Comparison of ENCODE assay signal across 12 cellular contexts in genomic region chr22:25282671-25283561, GRCh38.
DNase-seq lines count a peak whose midpoint lies in the region; ATAC-seq and TF ChIP-seq lines count a peak whose summit lies in the region.
"Had no signal": no experiment of that assay in that cellular context is flagged by ENCODE, and none has a peak within 500 bp of the region (broad histone marks: within the 10 kb centered on the region; RNA-seq: fewer than 3 reads in every experiment).

No MANE protein-coding gene starts in this region.

- TF ChIP-seq EP300 in SK-N-SH (IDR thresholded peaks at IDR 0.05; ENCODE audit: borderline replicate concordance in 1 of 2, low read depth in 1 of 2, low read length in 1 of 2) (no peak), sigmoid colon (IDR thresholded peaks at IDR 0.05) (no peak)

- H3K27me3 ChIP-seq in SK-N-SH (ENCODE audit: insufficient read depth): no peaks in the 10 kb centered on the region
- peaks cover 35% of the 10 kb centered on the region for H3K27me3 ChIP-seq in iPS-15b (ENCODE audit: control insufficient read depth, insufficient read depth, low read length)
- H3K27me3 ChIP-seq in smooth muscle cell (ENCODE audit: low read depth): peaks cover 74% of the 10 kb centered on the region
- peaks cover 13 to 59% (median 17%) of the 10 kb centered on the region in 3 donors for H3K27me3 ChIP-seq in sigmoid colon

- TF ChIP-seq POLR2A in sigmoid colon (IDR thresholded peaks at IDR 0.05): no peak

- CTCF ChIA-PET in SK-N-SH (lab: Yijun Ruan, JAX): interaction anchor here (0.9 to 1.2 kb wide), 2 partner anchors 59 to 81 kb away, joined by 3 read pairs; no protein-coding TSS in a partner anchor

- H3K79me2 ChIP-seq in SK-N-SH (ENCODE audit: insufficient read depth) (no peaks in the 10 kb centered on the region), smooth muscle cell (ENCODE audit: low read depth) (no peaks in the 10 kb centered on the region)

- H3K4me3 ChIP-seq in SK-N-SH (ENCODE audit: low read depth in 2 of 2, low read length in 1 of 2) (peak overlapping the region in 1 of 2 experiments; percentile 26; a peak in 1 of 4 replicates), iPS-15b (ENCODE audit: low read depth, low read length) (peak overlapping the region; percentile 82), smooth muscle cell (peak overlapping the region; percentile 46), sigmoid colon (no peak overlapping the region)

- no peak for TF ChIP-seq RAD21 in SK-N-SH (IDR thresholded peaks at IDR 0.05; ENCODE audit: low read length)

- H2AFZ ChIP-seq in SK-N-SH (ENCODE audit: low read depth): no peak overlapping the region
- no peak overlapping the region for H2AFZ ChIP-seq in smooth muscle cell (ENCODE audit: low read depth)

- TF ChIP-seq CTCF in SK-N-SH (IDR thresholded peaks at IDR 0.05): no peak
- peak; percentile 56 for TF ChIP-seq CTCF in VCaP (conservative IDR thresholded peaks at IDR 0.05)
- TF ChIP-seq CTCF in smooth muscle cell (IDR thresholded peaks at IDR 0.05; ENCODE audit: borderline replicate concordance, insufficient read depth, poor library complexity, severe bottlenecking): no peak
- no peak for TF ChIP-seq CTCF in sigmoid colon (IDR thresholded peaks at IDR 0.05)

- no peak for ATAC-seq in SK-N-SH treated with all-trans-retinoic acid at 6 μM for 48 hours
- no peak for ATAC-seq in GM21619 (IDR thresholded peaks at IDR 0.05; ENCODE audit: unreplicated experiment)
- ATAC-seq: heart left ventricle had no signal

- H3K9me3 ChIP-seq in SK-N-SH: no peaks in the 10 kb centered on the region
- H3K9me3 ChIP-seq in iPS-15b (ENCODE audit: control insufficient read depth, insufficient read depth, low read length): no peaks in the 10 kb centered on the region
- no peaks in the 10 kb centered on the region for H3K9me3 ChIP-seq in smooth muscle cell (replicated peaks; ENCODE audit: low read depth)
- no peaks in the 10 kb centered on the region for H3K9me3 ChIP-seq in sigmoid colon
- H3K9me3 ChIP-seq: heart left ventricle had no signal

- H3K27ac ChIP-seq in SK-N-SH (ENCODE audit: low read depth in 2 of 2, low read length in 1 of 2): no peak overlapping the region
- peak overlapping the region; percentile 62; the same call in 1 of the 2 replicates for H3K27ac ChIP-seq in VCaP
- H3K27ac ChIP-seq in smooth muscle cell (ENCODE audit: low read depth): no peak overlapping the region
- no peak overlapping the region for H3K27ac ChIP-seq in sigmoid colon
- H3K27ac ChIP-seq: heart left ventricle had no signal

- POLR2A ChIA-PET in SK-N-SH (lab: Yijun Ruan, JAX): no interaction called here

- intact Hi-C loops in sigmoid colon (cut with DNase I) (no loop called here), head of caudate nucleus (cut with DNase I) (no loop called here)

- H3K4me1 ChIP-seq in SK-N-SH (ENCODE audit: control insufficient read depth in 1 of 2, insufficient read depth in 2 of 2, low read depth in 1 of 2, low read length in 1 of 2) (no peaks in the 10 kb centered on the region; a peak in 1 of 4 replicates), iPS-15b (ENCODE audit: control insufficient read depth, insufficient read depth, low read length) (no peaks in the 10 kb centered on the region), smooth muscle cell (ENCODE audit: low read depth) (no peaks in the 10 kb centered on the region), sigmoid colon (peaks cover 0 to 12% (median 5%) of the 10 kb centered on the region in 4 donors)

- WGBS in SK-N-SH (ENCODE audit: low lambda C conversion rate): 11% methylated on average over 7 of the region's 91 CpGs
- 2% methylated on average over 47 of the region's 91 CpGs for WGBS in smooth muscle cell (ENCODE audit: low lambda C conversion rate)
- WGBS in sigmoid colon, 2 donors: 2 to 11% methylated on average over 91 of the region's 91 CpGs

- H3F3A ChIP-seq in SK-N-SH (replicated peaks; ENCODE audit: insufficient read depth) (no peaks in the 10 kb centered on the region), smooth muscle cell (ENCODE audit: low read depth) (no peaks in the 10 kb centered on the region)

- DNase-seq in SK-N-SH (peak; percentile 66), smooth muscle cell (lab: John Stamatoyannopoulos, UW; ENCODE audit: unreplicated experiment) (no peak), sigmoid colon (no peak), head of caudate nucleus (no peak)
- DNase-seq: activated effector memory CD4-positive, alpha-beta T cell treated with Interleukin-2 at 50 U/mL for 16 hours; NCI-H1694 treated with DMSO at 0.1 percent for 48 hours; stimulated activated CD4-positive, alpha-beta T cell treated with anti-CD3 and anti-CD28 coated beads, Interleukin-2, amount 100 ng/mL, for 24 hours had no signal

- H3K9ac ChIP-seq in SK-N-SH: no peak overlapping the region
- H3K9ac ChIP-seq in iPS-15b (ENCODE audit: low read depth, low read length): peak overlapping the region; percentile 24
- H3K9ac ChIP-seq in smooth muscle cell (ENCODE audit: low read depth): no peak overlapping the region

- H3K9me2 ChIP-seq in SK-N-SH: no peaks in the 10 kb centered on the region

- H3K36me3 ChIP-seq in SK-N-SH (replicated peaks in 1 of 2; ENCODE audit: control insufficient read depth in 1 of 2, insufficient read depth in 2 of 2, low read length in 1 of 2): no peaks in the 10 kb centered on the region
- H3K36me3 ChIP-seq in iPS-15b (ENCODE audit: control insufficient read depth, insufficient read depth, low read length): no peaks in the 10 kb centered on the region
- no peaks in the 10 kb centered on the region for H3K36me3 ChIP-seq in smooth muscle cell (ENCODE audit: low read depth)
- no peaks in the 10 kb centered on the region for H3K36me3 ChIP-seq in sigmoid colon
- H3K36me3 ChIP-seq: heart left ventricle had no signal

- H3K4me2 ChIP-seq in SK-N-SH: no peak overlapping the region
- peak overlapping the region; percentile 82 for H3K4me2 ChIP-seq in smooth muscle cell

- H4K20me1 ChIP-seq in SK-N-SH (ENCODE audit: insufficient read depth) (no peaks in the 10 kb centered on the region), smooth muscle cell (ENCODE audit: low read depth) (no peaks in the 10 kb centered on the region)

TF ChIP-seq in SK-N-SH, 30 proteins besides CTCF, POLR2A, EP300 and RAD21 (continues in another document):
- TF ChIP-seq RCOR1 (IDR thresholded peaks at IDR 0.05; ENCODE audit: low read length): no peak
- TF ChIP-seq JUND (IDR thresholded peaks at IDR 0.05): no peak
- no peak for TF ChIP-seq RFX5 (IDR thresholded peaks at IDR 0.05; ENCODE audit: low read length)
- TF ChIP-seq NFIC (IDR thresholded peaks at IDR 0.05; ENCODE audit: borderline replicate concordance): no peak
- TF ChIP-seq REST (IDR thresholded peaks at IDR 0.05; ENCODE audit: low read depth, low read length): no peak

TF ChIP-seq in SK-N-SH treated with all-trans-retinoic acid at 6 μM for 48 hours, 23 proteins besides CTCF, POLR2A, EP300 and RAD21:
- no peak for TF ChIP-seq TCF4 (CRISPR knock-in tag; IDR thresholded peaks at IDR 0.05; ENCODE audit: borderline replicate concordance)
- no peak for TF ChIP-seq ZFP30 (CRISPR knock-in tag; IDR thresholded peaks at IDR 0.05)
- TF ChIP-seq TOX (CRISPR knock-in tag; IDR thresholded peaks at IDR 0.05; ENCODE audit: borderline replicate concordance): no peak
- TF ChIP-seq ZNF565 (CRISPR knock-in tag; conservative IDR thresholded peaks at IDR 0.05; ENCODE audit: low read depth): no peak
- TF ChIP-seq CSDC2 (CRISPR knock-in tag; IDR thresholded peaks at IDR 0.05): no peak
- TF ChIP-seq SNAI2 (CRISPR knock-in tag; IDR thresholded peaks at IDR 0.05): no peak
- TF ChIP-seq GLIS3 (CRISPR knock-in tag; IDR thresholded peaks at IDR 0.05): no peak
- no peak for TF ChIP-seq PPARA (CRISPR knock-in tag; IDR thresholded peaks at IDR 0.05; ENCODE audit: borderline replicate concordance)
- no peak for TF ChIP-seq TSHZ2 (CRISPR knock-in tag; IDR thresholded peaks at IDR 0.05)
- TF ChIP-seq ZC3H10 (CRISPR knock-in tag; IDR thresholded peaks at IDR 0.05): no peak
- no peak for TF ChIP-seq OSR1 (CRISPR knock-in tag; IDR thresholded peaks at IDR 0.05)
- no peak for TF ChIP-seq ARNTL (CRISPR knock-in tag; IDR thresholded peaks at IDR 0.05; ENCODE audit: borderline replicate concordance, low read depth)
- no peak for TF ChIP-seq ZNF8 (CRISPR knock-in tag; IDR thresholded peaks at IDR 0.05)
- no peak for TF ChIP-seq ESRRG (CRISPR knock-in tag; IDR thresholded peaks at IDR 0.05)
- no peak for TF ChIP-seq CREB5 (CRISPR knock-in tag; IDR thresholded peaks at IDR 0.05; ENCODE audit: low read depth)

Comparison
In these comparisons a context has a peak if more than half of its experiments do, and no peak if none do; other contexts are left out.
1. H3K4me3 ChIP-seq: peak in iPS-15b (single experiment) and smooth muscle cell (single experiment); none in sigmoid colon (0 of 4).